9 cellular contexts compared by ENCODE assay signal in genomic region chr4:3766791-3767561, GRCh38. TPM values are rescaled to one million over a fixed set of nuclear protein-coding genes. Genes with fewer than 3 reads are reported as not detected.
DNase-seq lines count a peak whose midpoint lies in the region; TF ChIP-seq lines count a peak whose summit lies in the region.
"Had no signal": no experiment of that assay in that cellular context is flagged by ENCODE, and none has a peak within 500 bp of the region (broad histone marks: within the 10 kb centered on the region; RNA-seq: fewer than 3 reads in every experiment).

No MANE protein-coding gene starts in this region.

- H3K9me3 Mint-ChIP-seq in activated CD4-positive, alpha-beta memory T cell treated with anti-CD3 and anti-CD28 coated beads for 36 hours = no peaks in the 10 kb centered on the region
- H3K9me3 Mint-ChIP-seq in activated CD4-positive, alpha-beta memory T cell treated with anti-CD3 and anti-CD28 coated beads, Interleukin-2, amount 10 ng/mL, durations not matched to agents 7 days and 5 days = no peaks in the 10 kb centered on the region
- H3K9me3 Mint-ChIP-seq in activated naive CD8-positive, alpha-beta T cell treated with anti-CD3 and anti-CD28 coated beads for 36 hours = no peaks in the 10 kb centered on the region
- H3K9me3 Mint-ChIP-seq in immature natural killer cell = peaks cover 0 to 2% (median 0%) of the 10 kb centered on the region in 6 donors

- POLR2A ChIA-PET in activated CD4-positive, alpha-beta memory T cell treated with anti-CD3 and anti-CD28 coated beads for 36 hours (lab: Charles Lee) = no interaction called here
- POLR2A ChIA-PET in activated CD4-positive, alpha-beta memory T cell treated with anti-CD3 and anti-CD28 coated beads, Interleukin-2, amount 10 ng/mL, durations not matched to agents 7 days and 5 days (lab: Charles Lee) = no interaction called here

- no peak for TF ChIP-seq CTCF in suprapubic skin (IDR thresholded peaks at IDR 0.05)

- peaks cover 17% of the 10 kb centered on the region for H3K4me1 ChIP-seq in suprapubic skin

- H3K27ac ChIP-seq in suprapubic skin = no peak overlapping the region

- TF ChIP-seq POLR2A in suprapubic skin (IDR thresholded peaks at IDR 0.05) = no peak

- intact Hi-C loops in activated CD4-positive, alpha-beta memory T cell treated with anti-CD3 and anti-CD28 coated beads for 36 hours (cut with micrococcal nuclease) = no loop called here

- H3K9me3 ChIP-seq in suprapubic skin = no peaks in the 10 kb centered on the region

- H3K4me3 ChIP-seq in suprapubic skin = peak overlapping the region; percentile 44

- peak overlapping the region; percentile 26 for H3K4me3 Mint-ChIP-seq in activated CD4-positive, alpha-beta memory T cell treated with anti-CD3 and anti-CD28 coated beads for 36 hours
- no peak overlapping the region for H3K4me3 Mint-ChIP-seq in activated CD4-positive, alpha-beta memory T cell treated with anti-CD3 and anti-CD28 coated beads, Interleukin-2, amount 10 ng/mL, durations not matched to agents 7 days and 5 days
- peak overlapping the region; percentile 48 for H3K4me3 Mint-ChIP-seq in activated naive CD8-positive, alpha-beta T cell treated with anti-CD3 and anti-CD28 coated beads for 36 hours
- peak overlapping the region in 4 of 5 donors; percentile 18 to 61 (median 49) for H3K4me3 Mint-ChIP-seq in immature natural killer cell

- H3K36me3 ChIP-seq in suprapubic skin = no peaks in the 10 kb centered on the region

- peaks cover 79% of the 10 kb centered on the region for H3K27me3 ChIP-seq in suprapubic skin

- no peak for DNase-seq in activated CD4-positive, alpha-beta memory T cell treated with anti-CD3 and anti-CD28 coated beads for 36 hours
- DNase-seq in activated CD4-positive, alpha-beta memory T cell treated with anti-CD3 and anti-CD28 coated beads, Interleukin-2, amount 10 ng/mL, durations not matched to agents 7 days and 5 days = no peak
- peak; percentile 26 for DNase-seq in activated naive CD8-positive, alpha-beta T cell treated with anti-CD3 and anti-CD28 coated beads for 36 hours
- DNase-seq in immature natural killer cell (no peak), suprapubic skin (ENCODE audit: low spot score in 2 of 2) (no peak), ureter (ENCODE audit: low spot score) (no peak), glomerular visceral epithelial cell (ENCODE audit: extremely low spot score) (no peak), DMS53 (lab: John Stamatoyannopoulos, UW) (no peak)
- DNase-seq: activated naive CD4-positive, alpha-beta T cell treated with anti-CD3 and anti-CD28 coated beads, Interleukin-2, amount 50 U/mL, for 16 hours had no signal

- H3K36me3 Mint-ChIP-seq in activated CD4-positive, alpha-beta memory T cell treated with anti-CD3 and anti-CD28 coated beads for 36 hours = no peaks in the 10 kb centered on the region
- H3K36me3 Mint-ChIP-seq in activated CD4-positive, alpha-beta memory T cell treated with anti-CD3 and anti-CD28 coated beads, Interleukin-2, amount 10 ng/mL, durations not matched to agents 7 days and 5 days (ENCODE audit: low read depth) = no peaks in the 10 kb centered on the region
- no peaks in the 10 kb centered on the region for H3K36me3 Mint-ChIP-seq in activated naive CD8-positive, alpha-beta T cell treated with anti-CD3 and anti-CD28 coated beads for 36 hours
- H3K36me3 Mint-ChIP-seq in immature natural killer cell = no peaks in the 10 kb centered on the region

- peaks cover 17% of the 10 kb centered on the region for H3K27me3 Mint-ChIP-seq in activated CD4-positive, alpha-beta memory T cell treated with anti-CD3 and anti-CD28 coated beads for 36 hours
- peaks cover 24% of the 10 kb centered on the region for H3K27me3 Mint-ChIP-seq in activated CD4-positive, alpha-beta memory T cell treated with anti-CD3 and anti-CD28 coated beads, Interleukin-2, amount 10 ng/mL, durations not matched to agents 7 days and 5 days
- peaks cover 48% of the 10 kb centered on the region for H3K27me3 Mint-ChIP-seq in activated naive CD8-positive, alpha-beta T cell treated with anti-CD3 and anti-CD28 coated beads for 36 hours
- H3K27me3 Mint-ChIP-seq in immature natural killer cell (ENCODE audit: low read depth in 3 of 3) = peaks cover 9 to 24% (median 10%) of the 10 kb centered on the region in 3 donors

- H3K4me1 Mint-ChIP-seq in activated CD4-positive, alpha-beta memory T cell treated with anti-CD3 and anti-CD28 coated beads for 36 hours (ENCODE audit: low read depth) = peaks cover 2% of the 10 kb centered on the region
- peaks cover 7% of the 10 kb centered on the region for H3K4me1 Mint-ChIP-seq in activated CD4-positive, alpha-beta memory T cell treated with anti-CD3 and anti-CD28 coated beads, Interleukin-2, amount 10 ng/mL, durations not matched to agents 7 days and 5 days
- peaks cover 2% of the 10 kb centered on the region for H3K4me1 Mint-ChIP-seq in activated naive CD8-positive, alpha-beta T cell treated with anti-CD3 and anti-CD28 coated beads for 36 hours
- H3K4me1 Mint-ChIP-seq in immature natural killer cell = peaks cover 6 to 11% of the 10 kb centered on the region in 2 donors

- no peak for TF ChIP-seq EP300 in suprapubic skin (IDR thresholded peaks at IDR 0.05)

- CTCF ChIA-PET in activated CD4-positive, alpha-beta memory T cell treated with anti-CD3 and anti-CD28 coated beads for 36 hours (lab: Charles Lee) = interaction anchor here (2.3 kb wide), 1 partner anchor 114 kb away, joined by 9 read pairs; no protein-coding TSS in a partner anchor
- CTCF ChIA-PET in activated CD4-positive, alpha-beta memory T cell treated with anti-CD3 and anti-CD28 coated beads, Interleukin-2, amount 10 ng/mL, durations not matched to agents 7 days and 5 days (lab: Charles Lee) = no interaction called here

- WGBS in suprapubic skin = 30% methylated on average over 4 of the region's 106 CpGs

- H3K27ac Mint-ChIP-seq in activated CD4-positive, alpha-beta memory T cell treated with anti-CD3 and anti-CD28 coated beads for 36 hours = no peak overlapping the region
- no peak overlapping the region for H3K27ac Mint-ChIP-seq in activated CD4-positive, alpha-beta memory T cell treated with anti-CD3 and anti-CD28 coated beads, Interleukin-2, amount 10 ng/mL, durations not matched to agents 7 days and 5 days
- H3K27ac Mint-ChIP-seq in activated naive CD8-positive, alpha-beta T cell treated with anti-CD3 and anti-CD28 coated beads for 36 hours = no peak overlapping the region
- H3K27ac Mint-ChIP-seq in immature natural killer cell = no peak overlapping the region

RNA-seq across cellular contexts. Expression of gene ADRA2C, which starts 0.8 kb away (rescaled TPM):
- not detected for total RNA-seq in activated CD4-positive, alpha-beta memory T cell treated with anti-CD3 and anti-CD28 coated beads for 36 hours
- total RNA-seq in activated CD4-positive, alpha-beta memory T cell treated with anti-CD3 and anti-CD28 coated beads, Interleukin-2, amount 10 ng/mL, durations not matched to agents 7 days and 5 days = not detected
- total RNA-seq in activated naive CD8-positive, alpha-beta T cell treated with anti-CD3 and anti-CD28 coated beads for 36 hours = not detected
- polyA plus RNA-seq in immature natural killer cell = not detected
- total RNA-seq in suprapubic skin (1 to 10 TPM; 2.6 to 5.3 (median 4.0) TPM), ureter (18.4 TPM)
